8 cellular contexts compared by ENCODE assay signal in the genomic region with DNA sequence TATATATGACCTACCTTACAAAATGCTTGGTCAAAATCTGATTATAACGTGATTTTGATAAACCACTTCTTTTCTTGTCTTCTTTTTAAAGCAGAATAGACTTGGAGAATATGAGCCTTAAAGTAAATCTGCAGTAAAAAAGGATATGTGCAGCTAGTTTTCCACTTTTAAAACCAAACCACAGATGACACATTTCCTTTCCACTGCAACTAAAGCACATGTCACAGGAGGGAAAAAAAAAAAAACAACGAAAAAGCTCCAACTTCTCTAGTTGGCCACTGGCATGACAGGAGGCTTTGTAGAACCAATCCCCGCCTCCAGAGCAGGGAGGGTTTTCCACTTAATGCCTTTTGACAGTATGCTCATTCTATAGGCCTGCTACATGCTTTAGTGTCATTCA. TPM values are rescaled to one million over a fixed set of nuclear protein-coding genes. Genes with fewer than 3 reads are reported as not detected.
DNase-seq lines count a peak whose midpoint lies in the region; TF ChIP-seq lines count a peak whose summit lies in the region.

A gene with protein sequence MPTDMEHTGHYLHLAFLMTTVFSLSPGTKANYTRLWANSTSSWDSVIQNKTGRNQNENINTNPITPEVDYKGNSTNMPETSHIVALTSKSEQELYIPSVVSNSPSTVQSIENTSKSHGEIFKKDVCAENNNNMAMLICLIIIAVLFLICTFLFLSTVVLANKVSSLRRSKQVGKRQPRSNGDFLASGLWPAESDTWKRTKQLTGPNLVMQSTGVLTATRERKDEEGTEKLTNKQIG (minus strand): TSS at position 142 of the 400 bp plus-strand sequence. CDS start 2,609 bp downstream, outside the sequence.

- H3K27ac ChIP-seq in epithelial cell of prostate: peak within 1 kb of the TSS; percentile 24
- H3K27ac ChIP-seq in parathyroid adenoma: no peak within 1 kb of the TSS
- peak within 1 kb of the TSS; percentile 45 to 78 (median 58) for H3K27ac ChIP-seq in transverse colon
- no peak within 1 kb of the TSS for H3K27ac ChIP-seq in thyroid gland

- H3K27me3 ChIP-seq in parathyroid adenoma (ENCODE audit: control insufficient read depth, insufficient read depth, low read length) (no peaks in the 10 kb centered on the region), transverse colon (no peaks in the 10 kb centered on the region), thyroid gland (no peaks in the 10 kb centered on the region)

- H3K9me3 ChIP-seq in parathyroid adenoma (ENCODE audit: control insufficient read depth, low read length) (no peaks in the 10 kb centered on the region), transverse colon (no peaks in the 10 kb centered on the region), thyroid gland (no peaks in the 10 kb centered on the region)

- no peak for TF ChIP-seq POLR2A in NB4 (IDR thresholded peaks at IDR 0.05; ENCODE audit: extremely low read depth, insufficient read length)
- peak; percentile 60 for TF ChIP-seq POLR2A in transverse colon (IDR thresholded peaks at IDR 0.05)
- no peak for TF ChIP-seq POLR2A in thyroid gland (IDR thresholded peaks at IDR 0.05)

- in situ Hi-C loops in transverse colon (cut with MboI; ENCODE audit: low pct_ligation_motif_present in 1 of 4, low pct_unique_long_range_greater_than_20kb in 1 of 4, low sequenced_read_pairs in 3 of 4): no loop called here

- H3K9ac ChIP-seq in parathyroid adenoma: no peak within 1 kb of the TSS

- H3K4me1 ChIP-seq in parathyroid adenoma: no peaks in the 10 kb centered on the region
- H3K4me1 ChIP-seq in transverse colon: peaks cover 0 to under 1% (median 0%) of the 10 kb centered on the region in 4 donors
- peaks cover 0 to 3% of the 10 kb centered on the region in 2 donors for H3K4me1 ChIP-seq in thyroid gland

- peak; percentile 84 for DNase-seq in GM12864 (ENCODE audit: low read depth)
- peak; percentile 95 for DNase-seq in NB4 (ENCODE audit: low read depth)
- DNase-seq in activated CD8-positive, alpha-beta memory T cell treated with anti-CD3 and anti-CD28 coated beads for 48 hours (ENCODE audit: low read depth in 2 of 3, low spot score in 2 of 3): peak in 2 of 3 experiments; percentile 41 to 51
- DNase-seq in epithelial cell of prostate (ENCODE audit: low read depth, low spot score): no peak
- DNase-seq in transverse colon: peak; percentile 42
- no peak for DNase-seq in NCI-H748 treated with DMSO at 0.1 percent for 48 hours (lab: John Stamatoyannopoulos, UW)
- no peak for DNase-seq in thyroid gland

- TF ChIP-seq EP300 in transverse colon (IDR thresholded peaks at IDR 0.05; ENCODE audit: low read depth): no peak

- no peaks in the 10 kb centered on the region for H3K79me2 ChIP-seq in parathyroid adenoma

- intact Hi-C loops in transverse colon (cut with DNase I; ENCODE audit: low total_unique reads): no loop called here
- intact Hi-C loops in thyroid gland (cut with DNase I): no loop called here

- H3K4me3 ChIP-seq in GM12864 (ENCODE audit: low read depth, low read length) (peak within 1 kb of the TSS; percentile 66), NB4 (ENCODE audit: low read depth, low read length) (peak within 1 kb of the TSS; percentile 79), parathyroid adenoma (ENCODE audit: low read depth, low read length) (peak within 1 kb of the TSS; percentile 27), transverse colon (peak within 1 kb of the TSS in 3 of 4 donors; percentile 9 to 30 (median 9)), thyroid gland (replicated peaks in 1 of 3) (no peak within 1 kb of the TSS)

- WGBS in transverse colon (ENCODE audit: low coverage in 1 of 2), 2 donors: 57 to 60% methylated on average over 3 of the region's 3 CpGs
- WGBS in thyroid gland, 2 donors: 70 to 79% methylated on average over 3 of the region's 3 CpGs

- no peak within 1 kb of the TSS for H2AFZ ChIP-seq in parathyroid adenoma

- TF ChIP-seq CTCF in GM12864 (IDR thresholded peaks at IDR 0.05; ENCODE audit: low read depth, low read length, missing control alignments) (no peak), NB4 (IDR thresholded peaks at IDR 0.05; ENCODE audit: low read depth, low read length) (no peak), parathyroid adenoma (IDR thresholded peaks at IDR 0.05) (no peak), transverse colon (IDR thresholded peaks at IDR 0.05) (no peak), thyroid gland (IDR thresholded peaks at IDR 0.05) (no peak)

- H3K4me2 ChIP-seq in parathyroid adenoma (ENCODE audit: low read length): no peak within 1 kb of the TSS

- H3K36me3 ChIP-seq in parathyroid adenoma (ENCODE audit: control insufficient read depth, insufficient read depth, low read length) (no peaks in the 10 kb centered on the region), transverse colon (peaks cover 0 to 13% (median 4%) of the 10 kb centered on the region in 4 donors), thyroid gland (no peaks in the 10 kb centered on the region)

RNA-seq across cellular contexts. Expression of the gene that starts here (rescaled TPM):
- 1 to 10 TPM in 3 of 4 donors, not detected in 1; 3.7 to 9.4 (median 7.5) TPM for total RNA-seq in transverse colon
- total RNA-seq in thyroid gland: 10 to 100 TPM in 1 of 4 donors, 1 to 10 TPM in 2, under 1 TPM in 1; 0.71 to 16.1 (median 2.1) TPM

Comparison
In these comparisons a context has a peak if more than half of its experiments do, and no peak if none do; other contexts are left out.
1. DNase-seq: peak in GM12864 (single experiment), NB4 (single experiment), activated CD8-positive, alpha-beta memory T cell treated with anti-CD3 and anti-CD28 coated beads for 48 hours (2 of 3) and transverse colon (single experiment); none in epithelial cell of prostate (single experiment), NCI-H748 treated with DMSO at 0.1 percent for 48 hours (single experiment) and thyroid gland (0 of 2).
2. H3K4me3 ChIP-seq: peak in GM12864 (single experiment), NB4 (single experiment), parathyroid adenoma (single experiment) and transverse colon (3 of 4); none in thyroid gland (0 of 3).
3. H3K27ac ChIP-seq: peak in epithelial cell of prostate (single experiment) and transverse colon (4 of 4); none in parathyroid adenoma (single experiment) and thyroid gland (0 of 3).